In genomic region chr18:54961868-54962267, GRCh38 we compare ENCODE assay signal across 2 cellular contexts.
TF ChIP-seq lines count a peak whose summit lies in the region.

No MANE protein-coding gene starts in this region.

TF ChIP-seq in HepG2, 621 proteins besides CTCF, POLR2A, EP300 and RAD21:
- peak; percentile 94; the same call in 1 of the 2 replicates for TF ChIP-seq ZNF564 (CRISPR knock-in tag; IDR thresholded peaks at IDR 0.05)
- no peak for TF ChIP-seq FOXO1 (CRISPR knock-in tag; IDR thresholded peaks at IDR 0.05)
- no peak for TF ChIP-seq DPF2 (CRISPR knock-in tag; IDR thresholded peaks at IDR 0.05; ENCODE audit: borderline replicate concordance, low read depth)
- TF ChIP-seq ARID2 (CRISPR knock-in tag; IDR thresholded peaks at IDR 0.05; ENCODE audit: borderline replicate concordance), result no peak

TF ChIP-seq in K562, 482 proteins besides CTCF, POLR2A, EP300 and RAD21:
- TF ChIP-seq PCBP1 (IDR thresholded peaks at IDR 0.05; ENCODE audit: low read depth, low read length, poor library complexity, severe bottlenecking) (no peak), ARID4B (CRISPR knock-in tag; IDR thresholded peaks at IDR 0.05) (no peak), ZC3H4 (CRISPR knock-in tag; IDR thresholded peaks at IDR 0.05; ENCODE audit: borderline replicate concordance) (no peak), ZNF280A (IDR thresholded peaks at IDR 0.05; ENCODE audit: low read depth, partially characterized antibody) (no peak), HLTF (IDR thresholded peaks at IDR 0.05) (no peak), ZNF551 (CRISPR knock-in tag; IDR thresholded peaks at IDR 0.05) (no peak), NFE2 (IDR thresholded peaks at IDR 0.05; ENCODE audit: low read depth) (no peak), PHF8 (IDR thresholded peaks at IDR 0.05; ENCODE audit: borderline replicate concordance, low read length) (no peak), SLC30A9 (CRISPR knock-in tag; IDR thresholded peaks at IDR 0.05) (no peak)
TF ChIP-seq in K562: peak in this region for 0.
